17 cellular contexts compared by ENCODE assay signal in genomic region chr2:10845640-10846039, GRCh38.
"Had no signal": no experiment of that assay in that cellular context is flagged by ENCODE, and none has a peak within 500 bp of the region (broad histone marks: within the 10 kb centered on the region; RNA-seq: fewer than 3 reads in every experiment).

No MANE protein-coding gene starts in this region.

- H3K4me1 ChIP-seq: ascending aorta, colonic mucosa had no signal

- H3K36me3 ChIP-seq: ascending aorta, colonic mucosa had no signal

- H3K9ac ChIP-seq: SK-N-SH had no signal

- H3K4me1 Mint-ChIP-seq: immature natural killer cell, natural killer cell had no signal

- H3K27ac Mint-ChIP-seq: activated CD4-positive, alpha-beta memory T cell treated with anti-CD3 and anti-CD28 coated beads for 36 hours; activated T-cell treated with anti-CD3 and anti-CD28 coated beads, Interleukin-2, amount 50 U/mL, for 72 hours; immature natural killer cell; natural killer cell had no signal

- DNase-seq: activated CD4-positive, alpha-beta memory T cell treated with anti-CD3 and anti-CD28 coated beads for 36 hours; activated T-cell treated with anti-CD3 and anti-CD28 coated beads, Interleukin-2, amount 50 U/mL, for 72 hours; colonic mucosa; effector memory CD4-positive, alpha-beta T cell; immature natural killer cell; mucosa of descending colon; natural killer cell; occipital lobe; SK-N-SH; stimulated activated CD4-positive, alpha-beta T cell treated with anti-CD3 and anti-CD28 coated beads, Interleukin-4, amount 100 ng/mL, for 4 hours; substantia nigra; T-helper 1 cell; trophoblast cell had no signal

- H3K27ac ChIP-seq: ascending aorta, colonic mucosa, epithelial cell of prostate, skin epidermis, VCaP had no signal

- H3K27me3 ChIP-seq: ascending aorta, colonic mucosa had no signal

- H3K4me3 ChIP-seq: ascending aorta, colonic mucosa, mucosa of descending colon, skin epidermis had no signal

- H3K4me2 ChIP-seq: SK-N-SH had no signal

- H3K4me3 Mint-ChIP-seq: activated CD4-positive, alpha-beta memory T cell treated with anti-CD3 and anti-CD28 coated beads for 36 hours; activated T-cell treated with anti-CD3 and anti-CD28 coated beads, Interleukin-2, amount 50 U/mL, for 72 hours; immature natural killer cell; natural killer cell had no signal

- ATAC-seq: activated T-cell treated with anti-CD3 and anti-CD28 coated beads, Interleukin-2, amount 50 U/mL, for 72 hours; mucosa of descending colon; natural killer cell had no signal

- H3K9me3 ChIP-seq: colonic mucosa, SK-N-SH had no signal
